10 cellular contexts compared by ENCODE assay signal in genomic region chr10:74924251-74924954, GRCh38.
DNase-seq lines count a peak whose midpoint lies in the region; ATAC-seq and TF ChIP-seq lines count a peak whose summit lies in the region.
"Had no signal": no experiment of that assay in that cellular context is flagged by ENCODE, and none has a peak within 500 bp of the region (broad histone marks: within the 10 kb centered on the region; RNA-seq: fewer than 3 reads in every experiment).

No MANE protein-coding gene starts in this region.

- no peaks in the 10 kb centered on the region for H3K27me3 ChIP-seq in RWPE2 (ENCODE audit: insufficient read depth, poor library complexity, severe bottlenecking)
- no peaks in the 10 kb centered on the region for H3K27me3 ChIP-seq in psoas muscle (ENCODE audit: insufficient read depth in 3 of 3, low read length in 2 of 3)

- DNase-seq in EH (ENCODE audit: low read depth) (peak; percentile 97), RWPE2 (ENCODE audit: low spot score) (no peak), fibroblast of the conjunctiva (ENCODE audit: low read depth) (peak; percentile 89), psoas muscle (no peak), DMS153 (lab: John Stamatoyannopoulos, UW) (no peak), OCI-M1 (lab: John Stamatoyannopoulos, UW) (no peak)
- DNase-seq: activated CD4-positive, alpha-beta T cell treated with anti-CD3 and anti-CD28 coated beads for 4 hours had no signal

- ATAC-seq in RWPE2 (ENCODE audit: low read depth), result peak; percentile 85
- peak; percentile 70 to 84 (median 81) for ATAC-seq in psoas muscle
- ATAC-seq in GM18867 (IDR thresholded peaks at IDR 0.05; ENCODE audit: unreplicated experiment), result no peak
- no peak for ATAC-seq in HG03139 (IDR thresholded peaks at IDR 0.05; ENCODE audit: unreplicated experiment)

- H3K36me3 ChIP-seq in RWPE2 (ENCODE audit: low read depth) (no peaks in the 10 kb centered on the region), psoas muscle (ENCODE audit: insufficient read depth in 1 of 2, low read depth in 1 of 2) (no peaks in the 10 kb centered on the region)

- TF ChIP-seq CTCF in RWPE2 (IDR thresholded peaks at IDR 0.05; ENCODE audit: poor library complexity, severe bottlenecking) (no peak), psoas muscle (IDR thresholded peaks at IDR 0.05) (no peak)

- intact Hi-C loops in psoas muscle (cut with DNase I), result loop anchor here in 1 of 2 donors (5.0 to 10.0 kb wide), 2 partner anchors 92 to 180 kb away; a partner anchor contains a TSS

- H3K4me3 ChIP-seq in RWPE2 (ENCODE audit: severe bottlenecking), result no peak overlapping the region
- no peak overlapping the region for H3K4me3 ChIP-seq in psoas muscle
- H3K4me3 ChIP-seq: GM12878 had no signal

- H3K4me1 ChIP-seq in RWPE2 (ENCODE audit: insufficient read depth, poor library complexity, severe bottlenecking) (peaks cover 41% of the 10 kb centered on the region), psoas muscle (peaks cover 81% of the 10 kb centered on the region)

- H3K9me3 ChIP-seq in RWPE2 (ENCODE audit: severe bottlenecking), result no peaks in the 10 kb centered on the region
- peaks cover 3% of the 10 kb centered on the region for H3K9me3 ChIP-seq in psoas muscle

- WGBS in psoas muscle, 3 donors, result 11 to 18% (median 11%) methylated on average over 5 of the region's 5 CpGs

- H3K27ac ChIP-seq in RWPE2 (ENCODE audit: poor library complexity, severe bottlenecking) (peak overlapping the region; percentile 82), psoas muscle (peak overlapping the region; percentile 68)

Comparison
In these comparisons a context has a peak if more than half of its experiments do, and no peak if none do; other contexts are left out.
1. DNase-seq: peak in EH (single experiment) and fibroblast of the conjunctiva (single experiment); none in RWPE2 (single experiment), psoas muscle (0 of 2), DMS153 (single experiment) and OCI-M1 (single experiment).
2. ATAC-seq: peak in RWPE2 (single experiment) and psoas muscle (4 of 4); none in GM18867 (single experiment) and HG03139 (single experiment).